ENCODE assay signal across 8 cellular contexts in genomic region chr1:61641578-61642336, GRCh38.
DNase-seq lines count a peak whose midpoint lies in the region; ATAC-seq lines count a peak whose summit lies in the region.

No MANE protein-coding gene starts in this region.

- POLR2A ChIA-PET in CD8-positive, alpha-beta memory T cell (lab: Charles Lee), result no interaction called here

- H3K27me3 Mint-ChIP-seq in CD8-positive, alpha-beta memory T cell, result peaks cover 0 to 2% of the 10 kb centered on the region in 2 donors

- H3K27me3 ChIP-seq in CD8-positive, alpha-beta memory T cell (ENCODE audit: insufficient read depth, low read length, poor library complexity, severe bottlenecking), result no peaks in the 10 kb centered on the region

- H3K4me3 Mint-ChIP-seq in CD8-positive, alpha-beta memory T cell, result peak overlapping the region in 6 of 7 donors; percentile 49 to 81 (median 66)

- no peak overlapping the region for H3K27ac ChIP-seq in CD8-positive, alpha-beta memory T cell (ENCODE audit: low read depth, low read length)

- peaks cover 10 to 13% (median 12%) of the 10 kb centered on the region in 3 donors for H3K4me1 Mint-ChIP-seq in CD8-positive, alpha-beta memory T cell

- H3K9me3 Mint-ChIP-seq in CD8-positive, alpha-beta memory T cell, result no peaks in the 10 kb centered on the region

- DNase-seq in CD8-positive, alpha-beta memory T cell, result peak; percentile 3 to 66 (median 24)
- peak; percentile 82 for DNase-seq in HPDE6-E6E7 (ENCODE audit: extremely low spot score)
- peak; percentile 4 to 59 (median 15) for DNase-seq in T-helper 2 cell
- peak; percentile 73 for DNase-seq in astrocyte of the hippocampus (ENCODE audit: low read depth, low spot score)
- peak; percentile 62 for DNase-seq in inferior parietal cortex (ENCODE audit: extremely low spot score)
- peak; percentile 7 for DNase-seq in smooth muscle cell of the brain vasculature (ENCODE audit: low read depth, low spot score)
- DNase-seq in SW 1271 (lab: John Stamatoyannopoulos, UW), result no peak

- CTCF ChIA-PET in CD8-positive, alpha-beta memory T cell (lab: Charles Lee), result interaction anchor here (1.6 kb wide), 1 partner anchor 11 kb away, joined by 3 read pairs; no protein-coding TSS in a partner anchor

- H3K27ac Mint-ChIP-seq in CD8-positive, alpha-beta memory T cell, result peak overlapping the region in 1 of 8 donors; percentile 49

- no peaks in the 10 kb centered on the region for H3K9me3 ChIP-seq in CD8-positive, alpha-beta memory T cell (ENCODE audit: low read length)

- peaks cover 0 to 1% (median 0%) of the 10 kb centered on the region in 3 donors for H3K36me3 Mint-ChIP-seq in CD8-positive, alpha-beta memory T cell

- H3K4me3 ChIP-seq in CD8-positive, alpha-beta memory T cell (ENCODE audit: low read length), result peak overlapping the region; percentile 32

- H3K36me3 ChIP-seq in CD8-positive, alpha-beta memory T cell (ENCODE audit: insufficient read depth, low read length), result no peaks in the 10 kb centered on the region

- peak; percentile 99 for ATAC-seq in GM21360 (IDR thresholded peaks at IDR 0.05; ENCODE audit: unreplicated experiment)

- no peaks in the 10 kb centered on the region for H3K4me1 ChIP-seq in CD8-positive, alpha-beta memory T cell (ENCODE audit: insufficient read depth, low read length)

Comparison
In these comparisons a context has a peak if more than half of its experiments do, and no peak if none do; other contexts are left out.
1. DNase-seq: peak in CD8-positive, alpha-beta memory T cell (5 of 5), HPDE6-E6E7 (single experiment), T-helper 2 cell (5 of 5), astrocyte of the hippocampus (single experiment), inferior parietal cortex (single experiment) and smooth muscle cell of the brain vasculature (single experiment); none in SW 1271 (0 of 2).